Comparison of ENCODE assay signal across 31 cellular contexts in genomic region chr17:68122587-68122986, GRCh38.
"Had no signal": no experiment of that assay in that cellular context is flagged by ENCODE, and none has a peak within 500 bp of the region (broad histone marks: within the 10 kb centered on the region; RNA-seq: fewer than 3 reads in every experiment).

No MANE protein-coding gene starts in this region.

- H3K27me3 Mint-ChIP-seq: activated CD8-positive, alpha-beta T cell treated with anti-CD3 and anti-CD28 coated beads for 36 hours; activated naive CD8-positive, alpha-beta T cell; activated T-helper 17 cell treated with anti-CD3 and anti-CD28 coated beads, Interleukin-2, amount 50 U/mL, for 72 hours; central memory CD8-positive, alpha-beta T cell; dendritic cell treated with granulocyte-macrophage colony-stimulating factor and Interleukin-4, amounts not matched to agents 40 ng/mL and 50 ng/mL, for 4 days had no signal

- FAIRE-seq: astrocyte, bronchial epithelial cell, frontal cortex had no signal

- H3K27ac Mint-ChIP-seq: activated CD8-positive, alpha-beta T cell treated with anti-CD3 and anti-CD28 coated beads for 36 hours; activated naive CD8-positive, alpha-beta T cell; activated T-helper 17 cell treated with anti-CD3 and anti-CD28 coated beads, Interleukin-2, amount 50 U/mL, for 72 hours; dendritic cell treated with granulocyte-macrophage colony-stimulating factor and Interleukin-4, amounts not matched to agents 40 ng/mL and 50 ng/mL, for 4 days; endodermal cell; WTC11 had no signal

- H3K9me3 ChIP-seq: heart right ventricle had no signal

- H3K27ac ChIP-seq: brain microvascular endothelial cell, coronary artery, dorsolateral prefrontal cortex, heart right ventricle, VCaP had no signal

- H3K4me3 ChIP-seq: coronary artery, dorsolateral prefrontal cortex, heart right ventricle had no signal

- ATAC-seq: activated CD8-positive, alpha-beta T cell treated with anti-CD3 and anti-CD28 coated beads for 36 hours; activated T-cell treated with anti-CD3 and anti-CD28 coated beads, Interleukin-2, amount 50 U/mL, for 4 hours; activated T-helper 17 cell treated with anti-CD3 and anti-CD28 coated beads, Interleukin-2, amount 50 U/mL, for 72 hours; esophagus mucosa; heart right ventricle; WTC11 had no signal

- H3K4me1 Mint-ChIP-seq: endodermal cell had no signal

- H3K4me3 Mint-ChIP-seq: activated CD8-positive, alpha-beta T cell treated with anti-CD3 and anti-CD28 coated beads for 36 hours; activated naive CD8-positive, alpha-beta T cell; activated T-cell treated with anti-CD3 and anti-CD28 coated beads, Interleukin-2, amount 50 U/mL, for 4 hours; activated T-helper 17 cell treated with anti-CD3 and anti-CD28 coated beads, Interleukin-2, amount 50 U/mL, for 72 hours; central memory CD8-positive, alpha-beta T cell; dendritic cell treated with granulocyte-macrophage colony-stimulating factor and Interleukin-4, amounts not matched to agents 40 ng/mL and 50 ng/mL, for 4 days; endodermal cell; WTC11 had no signal

- H3K27me3 ChIP-seq: brain microvascular endothelial cell, dorsolateral prefrontal cortex, heart right ventricle had no signal

- H3K9me3 Mint-ChIP-seq: activated CD8-positive, alpha-beta T cell treated with anti-CD3 and anti-CD28 coated beads for 36 hours; activated T-cell treated with anti-CD3 and anti-CD28 coated beads, Interleukin-2, amount 50 U/mL, for 4 hours; activated T-helper 17 cell treated with anti-CD3 and anti-CD28 coated beads, Interleukin-2, amount 50 U/mL, for 72 hours; central memory CD8-positive, alpha-beta T cell had no signal

- DNase-seq: activated CD4-positive, alpha-beta T cell treated with anti-CD3 and anti-CD28 coated beads for 48 hours; activated CD4-positive, alpha-beta T cell treated with anti-CD3 and anti-CD28 coated beads, Interleukin-2, amount 50 U/mL, for 1 hour; activated CD4-positive, alpha-beta T cell treated with anti-CD3 and anti-CD28 coated beads, Interleukin-2, amount 50 U/mL, for 48 hours; activated CD8-positive, alpha-beta memory T cell treated with anti-CD3 and anti-CD28 coated beads for 24 hours; activated CD8-positive, alpha-beta T cell treated with anti-CD3 and anti-CD28 coated beads for 36 hours; activated effector memory CD4-positive, alpha-beta T cell treated with Interleukin-2 at 50 U/mL for 16 hours; activated gamma-delta T cell treated with Interleukin-2 at 50 U/mL for 16 hours; activated naive CD4-positive, alpha-beta T cell treated with anti-CD3 and anti-CD28 coated beads, Interleukin-2, amount 50 U/mL, for 16 hours; activated naive CD4-positive, alpha-beta T cell treated with Interleukin-2 at 50 U/mL for 16 hours; activated T-cell treated with anti-CD3 and anti-CD28 coated beads, Interleukin-2, amount 50 U/mL, for 4 hours; amniotic stem cell; anterior cingulate cortex; brain microvascular endothelial cell; dorsolateral prefrontal cortex; effector memory CD4-positive, alpha-beta T cell; endodermal cell; foreskin fibroblast; glutamatergic neuron; heart right ventricle; T-helper 2 cell had no signal
